10 cellular contexts compared by ENCODE assay signal in the genomic region with DNA sequence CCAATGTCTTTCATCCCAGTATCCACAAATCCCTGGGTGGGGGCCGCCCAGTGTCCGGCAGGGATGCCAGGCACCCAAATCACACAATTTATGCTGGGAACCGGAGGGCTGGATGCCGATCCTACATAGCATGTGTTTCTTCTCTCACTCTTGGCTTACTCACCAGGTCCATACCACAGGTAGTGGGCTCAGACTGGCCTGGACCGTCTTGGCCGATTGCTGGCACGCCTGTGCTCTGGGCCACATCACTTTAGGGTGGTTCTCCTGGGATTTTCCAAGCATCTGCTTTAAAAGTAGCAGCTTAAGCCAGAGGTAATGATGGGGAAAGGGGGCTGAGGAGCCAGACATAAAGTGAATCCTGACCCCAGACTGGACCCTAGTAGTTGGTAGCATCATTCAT. TPM values are rescaled to one million over a fixed set of nuclear protein-coding genes. Genes with fewer than 3 reads are reported as not detected.
"Had no signal": no experiment of that assay in that cellular context is flagged by ENCODE, and none has a peak within 500 bp of the region (broad histone marks: within the 10 kb centered on the region; RNA-seq: fewer than 3 reads in every experiment).

No MANE protein-coding gene starts in this region.

- DNase-seq: IMR-90, KBM-7, KG1 had no signal

- H3K4me3 ChIP-seq: K562 had no signal

- H3K4me2 ChIP-seq: KMS-11 had no signal

- H3K27ac ChIP-seq: HL-60, KMS-11 had no signal

- H3K9ac ChIP-seq: KMS-11 had no signal

- ATAC-seq: HepG2, K562 had no signal

RNA-seq across cellular contexts. Expression of a gene that starts 22.6 kb away (rescaled TPM):
- total RNA-seq: HepG2, HT-29, HT1080, IMR-90, K562 had no signal
- polyA plus RNA-seq: HepG2, IgD-negative memory B cell, IMR-90, K562 had no signal

RNA-seq across cellular contexts. Expression of a gene that starts 46.5 kb away (rescaled TPM):
- total RNA-seq: HT1080, IMR-90, K562 had no signal
- polyA plus RNA-seq: IMR-90, K562 had no signal

RNA-seq across cellular contexts. Expression of a gene that starts 57.4 kb away (rescaled TPM):
- total RNA-seq: HT1080, IMR-90, K562 had no signal
- polyA plus RNA-seq: IgD-negative memory B cell, IMR-90, K562 had no signal
